ENCODE assay signal across 8 cellular contexts in genomic region chr11:132126973-132127900, GRCh38.
A peak's percentile ranks its signal among the peaks of the same experiment; 100 is the strongest.
DNase-seq lines count a peak whose midpoint lies in the region; ATAC-seq and TF ChIP-seq lines count a peak whose summit lies in the region.

No MANE protein-coding gene starts in this region.

- ATAC-seq in GM21367 (IDR thresholded peaks at IDR 0.05; ENCODE audit: unreplicated experiment): no peak

- DNase-seq in EH (ENCODE audit: low read depth) (peak; percentile 91), NCI-H1417 treated with DMSO at 0.1 percent for 48 hours (lab: John Stamatoyannopoulos, UW) (peak; percentile 15), astrocyte of the cerebellum (ENCODE audit: low read depth) (peak; percentile 95), hippocampal formation (lab: John Stamatoyannopoulos, UW) (peak; percentile 70 to 83), T-helper 1 cell (no peak), NCI-H2171 (lab: John Stamatoyannopoulos, UW) (no peak)

- peak overlapping the region; percentile 80 for H3K4me2 ChIP-seq in skeletal muscle satellite cell (ENCODE audit: low read length)

- no peaks in the 10 kb centered on the region for H3K9me3 ChIP-seq in skeletal muscle satellite cell (replicated peaks; ENCODE audit: low read length)

- H3K27me3 ChIP-seq in skeletal muscle satellite cell (ENCODE audit: control insufficient read depth, insufficient read depth, low read length): no peaks in the 10 kb centered on the region

- peak overlapping the region; percentile 84 for H3K9ac ChIP-seq in skeletal muscle satellite cell (ENCODE audit: low read depth, low read length)

- peaks cover 26% of the 10 kb centered on the region for H3K4me1 ChIP-seq in skeletal muscle satellite cell (ENCODE audit: control insufficient read depth, insufficient read depth, low read length)

- in situ Hi-C loops in astrocyte of the cerebellum (cut with HindIII; ENCODE audit: low sequenced_read_pairs): no loop called here

- peak overlapping the region; percentile 25 for H3K4me3 ChIP-seq in astrocyte of the cerebellum (ENCODE audit: low read depth, low read length)
- peak overlapping the region; percentile 60 for H3K4me3 ChIP-seq in skeletal muscle satellite cell (ENCODE audit: low read length)

- TF ChIP-seq CTCF in astrocyte of the cerebellum (IDR thresholded peaks at IDR 0.05; ENCODE audit: low read depth, low read length, missing control alignments): peak; percentile 87

- H3K36me3 ChIP-seq in skeletal muscle satellite cell (ENCODE audit: insufficient read depth, low read length): no peaks in the 10 kb centered on the region

Comparison
In these comparisons a context has a peak if more than half of its experiments do, and no peak if none do; other contexts are left out.
1. DNase-seq: peak in EH (single experiment), NCI-H1417 treated with DMSO at 0.1 percent for 48 hours (single experiment), astrocyte of the cerebellum (single experiment) and hippocampal formation (2 of 2); none in T-helper 1 cell (0 of 5) and NCI-H2171 (single experiment).